Comparison of ENCODE assay signal across 19 cellular contexts in genomic region chr11:69277074-69277809, GRCh38. TPM values are rescaled to one million over a fixed set of nuclear protein-coding genes. Genes with fewer than 3 reads are reported as not detected.
DNase-seq lines count a peak whose midpoint lies in the region; ATAC-seq and TF ChIP-seq lines count a peak whose summit lies in the region.
"Had no signal": no experiment of that assay in that cellular context is flagged by ENCODE, and none has a peak within 500 bp of the region (broad histone marks: within the 10 kb centered on the region; RNA-seq: fewer than 3 reads in every experiment).

No MANE protein-coding gene starts in this region.

- H3K27ac ChIP-seq in esophagus (ENCODE audit: low read depth in 2 of 2, low read length in 1 of 2) = peak overlapping the region; percentile 75 to 83
- H3K27ac ChIP-seq in lower lobe of right lung = no peak overlapping the region
- H3K27ac ChIP-seq: adrenal gland, uterus had no signal

- H3K36me3 Mint-ChIP-seq in stimulated activated naive B cell treated with anti-CD40 and anti-IgM and Interleukin-4, amounts not matched to agents 10 μg/mL and 1 μg/mL and 100 μg/mL, for 72 hours = no peaks in the 10 kb centered on the region
- H3K36me3 Mint-ChIP-seq: CD4-positive, alpha-beta memory T cell; natural killer cell treated with Interleukin-12 subunit alpha and Interleukin-12 subunit beta and Interleukin-15 and Interleukin-18, amount 100 ng/mL, for 72 hours had no signal

- peak; percentile 16 for DNase-seq in NCI-H1092 treated with DMSO at 0.1 percent for 48 hours (lab: John Stamatoyannopoulos, UW)
- DNase-seq in NCI-H1092 (lab: John Stamatoyannopoulos, UW) = no peak
- peak; percentile 46 for DNase-seq in stimulated activated naive B cell treated with anti-CD40 and anti-IgM and Interleukin-4, amounts not matched to agents 10 μg/mL and 1 μg/mL and 100 μg/mL, for 72 hours
- DNase-seq in lower lobe of right lung = no peak
- no peak for DNase-seq in SW480 (ENCODE audit: low spot score)
- DNase-seq in stimulated activated naive CD8-positive, alpha-beta T cell treated with anti-CD3 and anti-CD28 coated beads, Interleukin-15, Interleukin-2, amounts not matched to agents 100 U/mL and 50 U/mL, for 24 hours = no peak
- DNase-seq: activated CD4-positive, alpha-beta T cell treated with anti-CD3 and anti-CD28 coated beads, Interleukin-2, amount 50 U/mL, for 48 hours; adrenal gland; CD4-positive, alpha-beta memory T cell; NCI-H1105; retina; stimulated activated CD4-positive, alpha-beta T cell treated with anti-CD3 and anti-CD28 coated beads, Interleukin-4, amount 100 ng/mL, for 1 hour; uterus had no signal

- WGBS in esophagus, 2 donors = 33 to 34% methylated on average over 12 of the region's 12 CpGs

- intact Hi-C loops in lower lobe of right lung (cut with DNase I) = no loop called here

- peaks cover 3 to 47% of the 10 kb centered on the region in 2 donors for H3K4me1 ChIP-seq in esophagus (ENCODE audit: control insufficient read depth in 2 of 2, insufficient read depth in 2 of 2, low read length in 1 of 2)
- H3K4me1 ChIP-seq in lower lobe of right lung = peaks cover 35% of the 10 kb centered on the region
- H3K4me1 ChIP-seq: adrenal gland, uterus had no signal

- ATAC-seq in HG02678 (IDR thresholded peaks at IDR 0.05; ENCODE audit: unreplicated experiment) (peak; percentile 66), lower lobe of right lung (no peak)
- ATAC-seq in stimulated activated naive B cell treated with anti-CD40 and anti-IgM and Interleukin-4, amounts not matched to agents 10 μg/mL and 1 μg/mL and 100 μg/mL, for 72 hours (replicated peaks) = peak; percentile 91 to 94
- no peak for ATAC-seq in stimulated activated naive CD8-positive, alpha-beta T cell treated with anti-CD3 and anti-CD28 coated beads, Interleukin-15, Interleukin-2, amounts not matched to agents 100 U/mL and 50 U/mL, for 24 hours
- ATAC-seq: activated T-helper 17 cell treated with anti-CD3 and anti-CD28 coated beads, Interleukin-2, amount 50 U/mL, for 72 hours; natural killer cell treated with Interleukin-12 subunit alpha and Interleukin-12 subunit beta and Interleukin-15 and Interleukin-18, amount 100 ng/mL, for 72 hours had no signal

- H3K9me3 ChIP-seq in esophagus (ENCODE audit: control insufficient read depth in 2 of 2, insufficient read depth in 1 of 2, low read depth in 1 of 2, low read length in 1 of 2) (no peaks in the 10 kb centered on the region), lower lobe of right lung (no peaks in the 10 kb centered on the region)
- H3K9me3 ChIP-seq: adrenal gland, uterus had no signal

- no peak for TF ChIP-seq CTCF in lower lobe of right lung (IDR thresholded peaks at IDR 0.05)

- peaks cover 16 to 19% of the 10 kb centered on the region in 2 donors for H3K4me1 Mint-ChIP-seq in stimulated activated naive B cell treated with anti-CD40 and anti-IgM and Interleukin-4, amounts not matched to agents 10 μg/mL and 1 μg/mL and 100 μg/mL, for 72 hours
- H3K4me1 Mint-ChIP-seq: activated T-helper 17 cell treated with anti-CD3 and anti-CD28 coated beads, Interleukin-2, amount 50 U/mL, for 72 hours; CD4-positive, alpha-beta memory T cell had no signal

- H3K36me3 ChIP-seq in esophagus (ENCODE audit: control insufficient read depth in 2 of 2, insufficient read depth in 2 of 2, low read length in 1 of 2) (no peaks in the 10 kb centered on the region), lower lobe of right lung (no peaks in the 10 kb centered on the region)
- H3K36me3 ChIP-seq: adrenal gland, heart right ventricle, uterus had no signal

- peak overlapping the region; percentile 56 to 73 for H3K4me3 Mint-ChIP-seq in stimulated activated naive B cell treated with anti-CD40 and anti-IgM and Interleukin-4, amounts not matched to agents 10 μg/mL and 1 μg/mL and 100 μg/mL, for 72 hours
- H3K4me3 Mint-ChIP-seq: activated T-helper 17 cell treated with anti-CD3 and anti-CD28 coated beads, Interleukin-2, amount 50 U/mL, for 72 hours; CD4-positive, alpha-beta memory T cell; natural killer cell treated with Interleukin-12 subunit alpha and Interleukin-12 subunit beta and Interleukin-15 and Interleukin-18, amount 100 ng/mL, for 72 hours had no signal

- peaks cover 6% of the 10 kb centered on the region in 2 donors for H3K27me3 Mint-ChIP-seq in stimulated activated naive B cell treated with anti-CD40 and anti-IgM and Interleukin-4, amounts not matched to agents 10 μg/mL and 1 μg/mL and 100 μg/mL, for 72 hours
- H3K27me3 Mint-ChIP-seq: activated T-helper 17 cell treated with anti-CD3 and anti-CD28 coated beads, Interleukin-2, amount 50 U/mL, for 72 hours had no signal

- H3K9me3 Mint-ChIP-seq in stimulated activated naive B cell treated with anti-CD40 and anti-IgM and Interleukin-4, amounts not matched to agents 10 μg/mL and 1 μg/mL and 100 μg/mL, for 72 hours = peaks cover under 1% of the 10 kb centered on the region in 2 donors
- H3K9me3 Mint-ChIP-seq: activated T-helper 17 cell treated with anti-CD3 and anti-CD28 coated beads, Interleukin-2, amount 50 U/mL, for 72 hours; natural killer cell treated with Interleukin-12 subunit alpha and Interleukin-12 subunit beta and Interleukin-15 and Interleukin-18, amount 100 ng/mL, for 72 hours had no signal

- H3K27ac Mint-ChIP-seq in stimulated activated naive B cell treated with anti-CD40 and anti-IgM and Interleukin-4, amounts not matched to agents 10 μg/mL and 1 μg/mL and 100 μg/mL, for 72 hours = peak overlapping the region; percentile 92
- H3K27ac Mint-ChIP-seq: activated T-helper 17 cell treated with anti-CD3 and anti-CD28 coated beads, Interleukin-2, amount 50 U/mL, for 72 hours; CD4-positive, alpha-beta memory T cell; natural killer cell treated with Interleukin-12 subunit alpha and Interleukin-12 subunit beta and Interleukin-15 and Interleukin-18, amount 100 ng/mL, for 72 hours had no signal

- H3K4me3 ChIP-seq in esophagus (ENCODE audit: low read depth in 1 of 2, low read length in 2 of 2) (no peak overlapping the region), lower lobe of right lung (no peak overlapping the region)
- H3K4me3 ChIP-seq: adrenal gland, heart right ventricle, uterus had no signal

- H3K27me3 ChIP-seq in esophagus (ENCODE audit: control insufficient read depth in 1 of 2, insufficient read depth in 2 of 2, low read length in 2 of 2) (no peaks in the 10 kb centered on the region), lower lobe of right lung (ENCODE audit: low read depth) (no peaks in the 10 kb centered on the region)
- H3K27me3 ChIP-seq: adrenal gland, heart right ventricle, uterus had no signal

RNA-seq across cellular contexts. Expression of gene MYEOV, which starts 16.7 kb away (rescaled TPM):
- polyA plus RNA-seq in esophagus = 10 to 100 TPM; 18.3 to 32.2 TPM
- total RNA-seq in lower lobe of right lung = 1.2 TPM
- total RNA-seq: CD4-positive, alpha-beta memory T cell; cerebellum; heart right ventricle; natural killer cell treated with Interleukin-12 subunit alpha and Interleukin-12 subunit beta and Interleukin-15 and Interleukin-18, amount 100 ng/mL, for 72 hours had no signal
- polyA plus RNA-seq: CD4-positive, alpha-beta memory T cell had no signal

Comparison
In these comparisons a context has a peak if more than half of its experiments do, and no peak if none do; other contexts are left out.
1. DNase-seq: peak in NCI-H1092 treated with DMSO at 0.1 percent for 48 hours (single experiment) and stimulated activated naive B cell treated with anti-CD40 and anti-IgM and Interleukin-4, amounts not matched to agents 10 μg/mL and 1 μg/mL and 100 μg/mL, for 72 hours (single experiment); none in NCI-H1092 (single experiment), lower lobe of right lung (single experiment), SW480 (single experiment) and stimulated activated naive CD8-positive, alpha-beta T cell treated with anti-CD3 and anti-CD28 coated beads, Interleukin-15, Interleukin-2, amounts not matched to agents 100 U/mL and 50 U/mL, for 24 hours (single experiment).
2. ATAC-seq: peak in HG02678 (single experiment) and stimulated activated naive B cell treated with anti-CD40 and anti-IgM and Interleukin-4, amounts not matched to agents 10 μg/mL and 1 μg/mL and 100 μg/mL, for 72 hours (2 of 2); none in lower lobe of right lung (0 of 2) and stimulated activated naive CD8-positive, alpha-beta T cell treated with anti-CD3 and anti-CD28 coated beads, Interleukin-15, Interleukin-2, amounts not matched to agents 100 U/mL and 50 U/mL, for 24 hours (single experiment).